Comparison of ENCODE assay signal across 12 cellular contexts in the genomic region with DNA sequence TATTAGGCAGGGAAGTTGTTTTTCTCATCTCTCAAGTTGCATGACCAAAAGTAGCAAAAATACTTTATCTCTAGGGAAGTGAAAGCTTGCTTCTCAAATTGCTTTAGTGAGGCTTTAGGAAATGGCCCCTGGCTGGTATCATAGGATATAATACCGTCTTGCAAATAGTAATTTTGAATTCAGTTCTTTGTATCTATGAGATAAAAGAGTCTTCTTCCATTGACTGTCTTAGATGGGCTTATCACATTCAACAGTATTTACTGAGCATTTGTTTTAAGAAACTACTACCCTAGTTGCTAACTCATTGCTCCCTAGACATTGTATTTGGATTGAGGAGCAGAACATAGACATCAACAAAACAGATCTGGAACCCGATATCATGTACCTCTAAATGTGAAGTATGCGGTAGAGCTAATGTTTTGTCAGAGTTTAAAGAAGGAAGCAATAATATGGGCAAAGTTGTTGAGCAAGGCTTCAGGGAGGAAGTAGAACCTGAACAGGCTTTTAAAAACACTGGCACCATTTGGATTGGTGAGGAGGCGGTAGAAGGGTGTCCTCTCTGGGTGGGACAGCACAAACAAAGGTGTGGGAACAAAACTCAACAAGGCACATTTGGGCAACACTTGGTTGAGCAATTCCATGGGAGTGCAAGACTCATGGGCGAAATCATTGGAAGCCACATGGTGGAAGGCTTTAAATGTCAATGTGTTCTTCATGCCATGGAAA.
A peak's percentile ranks its signal among the peaks of the same experiment; 100 is the strongest.
DNase-seq lines count a peak whose midpoint lies in the region; ATAC-seq and TF ChIP-seq lines count a peak whose summit lies in the region.
"Had no signal": no experiment of that assay in that cellular context is flagged by ENCODE, and none has a peak within 500 bp of the region (broad histone marks: within the 10 kb centered on the region; RNA-seq: fewer than 3 reads in every experiment).

No MANE protein-coding gene starts in this region.

- peak overlapping the region; percentile 47 for H3K27ac ChIP-seq in upper lobe of right lung

- DNase-seq in OCI-M1 (lab: John Stamatoyannopoulos, UW), result peak; percentile 70
- no peak for DNase-seq in left lobe of liver (ENCODE audit: low spot score)
- no peak for DNase-seq in upper lobe of right lung
- DNase-seq in NCI-H526 treated with DMSO at 0.1 percent for 48 hours (lab: John Stamatoyannopoulos, UW), result no peak
- DNase-seq in cortex of kidney (lab: John Stamatoyannopoulos, UW), result no peak
- no peak for DNase-seq in middle frontal gyrus (ENCODE audit: extremely low spot score, low spot score)
- DNase-seq: activated naive CD4-positive, alpha-beta T cell treated with anti-CD3 and anti-CD28 coated beads, Interleukin-2, amount 50 U/mL, for 16 hours; DND-41; H9; NCI-H146 had no signal

- TF ChIP-seq CTCF in upper lobe of right lung (IDR thresholded peaks at IDR 0.05), result no peak

- H3K4me1 ChIP-seq in upper lobe of right lung, result no peaks in the 10 kb centered on the region

- no peaks in the 10 kb centered on the region for H3K9me3 ChIP-seq in upper lobe of right lung

- peak; percentile 45 for ATAC-seq in HG02678 (IDR thresholded peaks at IDR 0.05; ENCODE audit: unreplicated experiment)
- ATAC-seq in left lobe of liver, result peak; percentile 18
- ATAC-seq in upper lobe of right lung, result peak; percentile 95
- ATAC-seq: Panc1 had no signal

- H3K36me3 ChIP-seq in upper lobe of right lung, result no peaks in the 10 kb centered on the region

- intact Hi-C loops in upper lobe of right lung (cut with DNase I), result no loop called here

- no peaks in the 10 kb centered on the region for H3K27me3 ChIP-seq in upper lobe of right lung

- H3K4me3 ChIP-seq in upper lobe of right lung, result no peak overlapping the region

Comparison
In these comparisons a context has a peak if more than half of its experiments do, and no peak if none do; other contexts are left out.
1. ATAC-seq: peak in every context shown above with its lines; median percentile 95 in upper lobe of right lung; 45 in HG02678; 18 in left lobe of liver.